Comparison of ENCODE assay signal across 22 cellular contexts in genomic region chr11:58527429-58527828, GRCh38. TPM values are rescaled to one million over a fixed set of nuclear protein-coding genes. Genes with fewer than 3 reads are reported as not detected.
"Had no signal": no experiment of that assay in that cellular context is flagged by ENCODE, and none has a peak within 500 bp of the region (broad histone marks: within the 10 kb centered on the region; RNA-seq: fewer than 3 reads in every experiment).

No MANE protein-coding gene starts in this region.

- H3K27ac ChIP-seq: breast epithelium, esophagus muscularis mucosa, psoas muscle, right lobe of liver had no signal

- H3K27me3 Mint-ChIP-seq: stimulated activated naive CD8-positive, alpha-beta T cell treated with anti-CD3 and anti-CD28 coated beads, Interleukin-15, Interleukin-2, amounts not matched to agents 100 ng/mL and 50 ng/mL, for 24 hours had no signal

- H3K27ac Mint-ChIP-seq: nephron progenitor cell, WTC11 had no signal

- H3K4me3 ChIP-seq: breast epithelium, esophagus muscularis mucosa, lung, psoas muscle, right lobe of liver had no signal

- H3K4me3 Mint-ChIP-seq: nephron progenitor cell, WTC11 had no signal

- H3K27me3 ChIP-seq: breast epithelium, esophagus muscularis mucosa, right lobe of liver had no signal

- H3K9me3 Mint-ChIP-seq: stimulated activated naive CD8-positive, alpha-beta T cell treated with anti-CD3 and anti-CD28 coated beads, Interleukin-15, Interleukin-2, amounts not matched to agents 100 ng/mL and 50 ng/mL, for 24 hours had no signal

- H3K4me1 ChIP-seq: breast epithelium, psoas muscle, right lobe of liver had no signal

- ATAC-seq: left cardiac atrium, psoas muscle, right lobe of liver, WTC11 had no signal

- DNase-seq: activated CD4-positive, alpha-beta T cell treated with anti-CD3 and anti-CD28 coated beads, Interleukin-2, amount 50 U/mL, for 4 hours; activated T-cell treated with anti-CD3 and anti-CD28 coated beads, Interleukin-2, amount 50 U/mL, for 48 hours; anterior cingulate cortex; hypothalamus; left cardiac atrium; nephron progenitor cell; psoas muscle; right lobe of liver; stimulated activated CD4-positive, alpha-beta T cell treated with anti-CD3 and anti-CD28 coated beads, Interleukin-1b, Interleukin-23, amount 100 ng/mL, for 48 hours had no signal

- H3K36me3 ChIP-seq: breast epithelium had no signal

- H3K9me3 ChIP-seq: breast epithelium, esophagus muscularis mucosa, psoas muscle, right lobe of liver had no signal

RNA-seq across cellular contexts. Expression of gene OR5B21, which starts 19.5 kb away (rescaled TPM):
- total RNA-seq: breast epithelium, chondrocyte, dermis microvascular lymphatic vessel endothelial cell, esophagus muscularis mucosa, fibroblast of villous mesenchyme, left cardiac atrium, mononuclear cell, osteoblast, psoas muscle, right lobe of liver, SK-MEL-5, temporal lobe, ureter, WTC11 had no signal
- polyA plus RNA-seq: lung, psoas muscle had no signal
